ENCODE assay signal across 8 cellular contexts in the genomic region with DNA sequence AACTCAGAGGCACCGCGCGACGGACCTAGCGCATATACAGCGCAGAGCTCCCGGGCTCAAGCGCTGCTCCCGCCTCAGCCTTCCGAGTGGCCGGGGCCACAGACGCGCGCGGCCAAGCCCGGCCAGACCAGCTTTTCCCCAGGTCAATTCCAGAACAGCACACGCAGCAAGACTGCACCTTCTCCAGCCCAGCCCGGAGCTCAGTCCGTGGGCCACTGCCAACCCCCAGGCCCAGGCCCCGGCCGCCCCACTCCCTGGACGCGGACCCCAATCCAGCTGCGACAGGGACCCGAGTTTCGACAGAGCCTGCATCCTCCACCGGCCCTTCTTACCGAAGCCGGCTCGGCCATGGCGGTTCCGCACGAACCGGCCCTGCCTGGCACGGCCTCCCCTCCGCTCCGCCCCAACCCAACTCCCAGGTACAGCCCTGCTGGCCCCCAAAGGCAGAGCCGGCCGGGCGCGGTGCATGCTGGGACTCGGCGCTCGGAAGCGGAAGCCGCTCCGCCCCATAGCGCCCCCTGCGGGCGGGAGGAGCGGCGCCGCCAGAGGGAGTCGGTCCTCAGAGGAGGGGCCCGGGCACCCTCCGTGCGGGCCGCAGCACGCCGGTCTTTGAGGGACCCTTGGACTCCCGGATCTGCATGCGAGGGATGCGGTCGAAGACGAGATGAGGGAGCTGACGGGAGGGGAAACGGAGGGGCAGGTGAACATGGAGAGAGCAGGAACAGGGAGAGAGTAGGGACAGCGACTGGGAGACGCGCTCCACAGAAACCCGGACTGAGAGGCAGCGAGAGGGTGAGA.
A peak's percentile ranks its signal among the peaks of the same experiment; 100 is the strongest.
DNase-seq lines count a peak whose midpoint lies in the region; ATAC-seq lines count a peak whose summit lies in the region.

ZNF425 (minus strand) TSS at position 461 of the 798 bp plus-strand sequence; CDS start at position 350, 111 bp downstream.

- ATAC-seq in GM19025 (IDR thresholded peaks at IDR 0.05; ENCODE audit: low read depth, unreplicated experiment) (peak; percentile 85), HG03280 (IDR thresholded peaks at IDR 0.05; ENCODE audit: unreplicated experiment) (peak; percentile 83)
- ATAC-seq in activated CD4-positive, CD25-positive, alpha-beta regulatory T cell treated with anti-CD3 and anti-CD28 coated beads, Interleukin-2, amount 50 U/mL, for 24 hours = peak; percentile 89 to 90

- DNase-seq in AG20443 (ENCODE audit: low spot score) (peak; percentile 98), NCI-H226 (peak; percentile 91), cerebellar cortex (ENCODE audit: low spot score) (peak; percentile 90), kidney glomerular epithelial cell (lab: John Stamatoyannopoulos, UW) (peak; percentile 71)
- DNase-seq in stimulated activated CD4-positive, alpha-beta T cell treated with anti-CD3 and anti-CD28 coated beads, Interleukin-1b, Interleukin-23, amount 100 ng/mL, for 1 hour (ENCODE audit: low read depth in 2 of 2) = peak; percentile 88 to 96

Comparison
In these comparisons a context has a peak if more than half of its experiments do, and no peak if none do; other contexts are left out.
1. Peak in every context shown above with its lines: DNase-seq and ATAC-seq.